ENCODE assay signal across 17 cellular contexts in the genomic region with DNA sequence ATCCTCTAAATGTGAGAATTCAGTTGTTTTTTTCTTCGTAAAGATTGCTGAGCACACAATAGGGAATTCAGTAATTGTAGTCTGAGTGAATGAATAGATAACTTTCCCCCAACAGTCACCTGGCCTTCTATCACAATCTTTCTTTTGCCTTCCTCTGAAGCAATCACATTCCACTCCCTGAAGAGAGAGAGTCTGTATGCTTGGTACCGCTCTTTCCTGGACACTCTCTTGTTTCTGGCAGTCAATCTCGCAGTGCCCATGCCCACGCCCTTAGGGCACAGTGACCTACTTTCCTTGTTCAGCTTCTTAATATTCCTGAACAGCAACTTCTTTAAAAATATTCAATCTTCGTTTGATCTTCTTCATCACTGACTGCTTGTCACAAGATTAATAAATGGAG.
DNase-seq lines count a peak whose midpoint lies in the region; ATAC-seq and TF ChIP-seq lines count a peak whose summit lies in the region.
"Had no signal": no experiment of that assay in that cellular context is flagged by ENCODE, and none has a peak within 500 bp of the region (broad histone marks: within the 10 kb centered on the region; RNA-seq: fewer than 3 reads in every experiment).

No MANE protein-coding gene starts in this region.

- DNase-seq in Calu3, result no peak
- DNase-seq in brain microvascular endothelial cell, result no peak
- no peak for DNase-seq in Right ventricle myocardium superior
- no peak for DNase-seq in neural progenitor cell (ENCODE audit: low spot score)
- DNase-seq in activated CD8-positive, alpha-beta T cell treated with anti-CD3 and anti-CD28 coated beads, Interleukin-2, amount 10 ng/mL, durations not matched to agents 7 days and 5 days, result no peak
- DNase-seq in GOT3 (lab: John Stamatoyannopoulos, UW), result no peak
- DNase-seq in AG08395 (ENCODE audit: low spot score), result no peak
- DNase-seq: ACHN; activated CD4-positive, alpha-beta T cell treated with anti-CD3 and anti-CD28 coated beads, Interleukin-2, amount 50 U/mL, for 48 hours; activated T-cell treated with anti-CD3 and anti-CD28 coated beads, Interleukin-2, amount 50 U/mL, for 72 hours; NCI-H146; NCI-H345 had no signal

- H3K36me3 Mint-ChIP-seq in Calu3 (ENCODE audit: insufficient read depth, unreplicated experiment) (no peaks in the 10 kb centered on the region), neural progenitor cell (peaks cover 9% of the 10 kb centered on the region)
- H3K36me3 Mint-ChIP-seq in activated CD8-positive, alpha-beta T cell treated with anti-CD3 and anti-CD28 coated beads, Interleukin-2, amount 10 ng/mL, durations not matched to agents 7 days and 5 days (ENCODE audit: low read depth), result no peaks in the 10 kb centered on the region

- intact Hi-C loops in Calu3 (cut with micrococcal nuclease; ENCODE audit: unreplicated experiment), result no loop called here
- intact Hi-C loops in Right ventricle myocardium superior (cut with DNase I), result no loop called here

- TF ChIP-seq CTCF in Calu3 (IDR thresholded peaks at IDR 0.05; ENCODE audit: unreplicated experiment) (no peak), brain microvascular endothelial cell (IDR thresholded peaks at IDR 0.05; ENCODE audit: low read depth, low read length, missing control alignments) (no peak), neural progenitor cell (IDR thresholded peaks at IDR 0.05) (no peak)

- H3K79me2 ChIP-seq in neural progenitor cell (ENCODE audit: low read depth), result no peaks in the 10 kb centered on the region

- CTCF ChIA-PET in Calu3 (lab: Charles Lee), result interaction anchor here (2.2 kb wide), 1 partner anchor 10 kb away, joined by 6 read pairs; no protein-coding TSS in a partner anchor
- CTCF ChIA-PET in activated CD8-positive, alpha-beta T cell treated with anti-CD3 and anti-CD28 coated beads, Interleukin-2, amount 10 ng/mL, durations not matched to agents 7 days and 5 days (lab: Charles Lee), result interaction anchor here (1.4 kb wide), 1 partner anchor 14 kb away, joined by 10 read pairs; no protein-coding TSS in a partner anchor

- H3K4me3 ChIP-seq in brain microvascular endothelial cell (ENCODE audit: low read depth, low read length) (no peak overlapping the region), neural progenitor cell (no peak overlapping the region)
- H3K4me3 ChIP-seq: GM12878, lung, right lobe of liver had no signal

- peak overlapping the region; percentile 85 for H3K27ac ChIP-seq in brain microvascular endothelial cell
- no peak overlapping the region for H3K27ac ChIP-seq in neural progenitor cell
- H3K27ac ChIP-seq: right lobe of liver had no signal

- H3K27me3 ChIP-seq in brain microvascular endothelial cell (replicated peaks) (no peaks in the 10 kb centered on the region), neural progenitor cell (no peaks in the 10 kb centered on the region)
- H3K27me3 ChIP-seq: right lobe of liver had no signal

- H3K27me3 Mint-ChIP-seq in Calu3 (ENCODE audit: unreplicated experiment) (no peaks in the 10 kb centered on the region), neural progenitor cell (ENCODE audit: insufficient read depth, low read depth) (no peaks in the 10 kb centered on the region)
- no peaks in the 10 kb centered on the region for H3K27me3 Mint-ChIP-seq in activated CD8-positive, alpha-beta T cell treated with anti-CD3 and anti-CD28 coated beads, Interleukin-2, amount 10 ng/mL, durations not matched to agents 7 days and 5 days (ENCODE audit: low read depth)

- H3K4me2 ChIP-seq in neural progenitor cell, result no peak overlapping the region

- peak overlapping the region; percentile 71 for H3K27ac Mint-ChIP-seq in Calu3 (ENCODE audit: unreplicated experiment)
- peak overlapping the region; percentile 90 for H3K27ac Mint-ChIP-seq in neural progenitor cell
- H3K27ac Mint-ChIP-seq in activated CD8-positive, alpha-beta T cell treated with anti-CD3 and anti-CD28 coated beads, Interleukin-2, amount 10 ng/mL, durations not matched to agents 7 days and 5 days, result no peak overlapping the region
- H3K27ac Mint-ChIP-seq: activated T-cell treated with anti-CD3 and anti-CD28 coated beads, Interleukin-2, amount 50 U/mL, for 72 hours had no signal

- POLR2A ChIA-PET in activated CD8-positive, alpha-beta T cell treated with anti-CD3 and anti-CD28 coated beads, Interleukin-2, amount 10 ng/mL, durations not matched to agents 7 days and 5 days (lab: Charles Lee), result no interaction called here

- no peaks in the 10 kb centered on the region for H3K36me3 ChIP-seq in brain microvascular endothelial cell (replicated peaks)
- H3K36me3 ChIP-seq in neural progenitor cell, result no peaks in the 10 kb centered on the region
- H3K36me3 ChIP-seq: right lobe of liver, thoracic aorta had no signal

- no peak overlapping the region for H3K9ac ChIP-seq in neural progenitor cell

- no peaks in the 10 kb centered on the region for H4K20me1 ChIP-seq in neural progenitor cell (ENCODE audit: low read depth)

- no TSS peak for BruUV-seq in Calu3 (replicated peaks; lab: Mats Ljungman, UMichigan)

- H3F3A ChIP-seq in neural progenitor cell (ENCODE audit: low read depth), result peaks cover 9% of the 10 kb centered on the region

- H3K4me1 ChIP-seq in neural progenitor cell, result peaks cover 12% of the 10 kb centered on the region

- ATAC-seq in Right ventricle myocardium superior (ENCODE audit: poor library complexity), result peak; percentile 78
- no peak for ATAC-seq in activated CD8-positive, alpha-beta T cell treated with anti-CD3 and anti-CD28 coated beads, Interleukin-2, amount 10 ng/mL, durations not matched to agents 7 days and 5 days
- no peak for ATAC-seq in GM18907 (IDR thresholded peaks at IDR 0.05; ENCODE audit: unreplicated experiment)
- ATAC-seq: activated T-cell treated with anti-CD3 and anti-CD28 coated beads, Interleukin-2, amount 50 U/mL, for 72 hours; GM12878 had no signal

- no peak overlapping the region for H3K4me3 Mint-ChIP-seq in Calu3 (ENCODE audit: low read depth, unreplicated experiment)
- H3K4me3 Mint-ChIP-seq in neural progenitor cell, result no peak overlapping the region
- H3K4me3 Mint-ChIP-seq in activated CD8-positive, alpha-beta T cell treated with anti-CD3 and anti-CD28 coated beads, Interleukin-2, amount 10 ng/mL, durations not matched to agents 7 days and 5 days, result no peak overlapping the region
- H3K4me3 Mint-ChIP-seq: activated T-cell treated with anti-CD3 and anti-CD28 coated beads, Interleukin-2, amount 50 U/mL, for 72 hours had no signal

- H2AFZ ChIP-seq in neural progenitor cell (replicated peaks), result no peak overlapping the region

- no peaks in the 10 kb centered on the region for H3K9me3 Mint-ChIP-seq in Calu3 (ENCODE audit: low read depth, unreplicated experiment)
- no peaks in the 10 kb centered on the region for H3K9me3 Mint-ChIP-seq in neural progenitor cell
- no peaks in the 10 kb centered on the region for H3K9me3 Mint-ChIP-seq in activated CD8-positive, alpha-beta T cell treated with anti-CD3 and anti-CD28 coated beads, Interleukin-2, amount 10 ng/mL, durations not matched to agents 7 days and 5 days (ENCODE audit: insufficient read depth)
- H3K9me3 Mint-ChIP-seq: activated T-cell treated with anti-CD3 and anti-CD28 coated beads, Interleukin-2, amount 50 U/mL, for 72 hours had no signal

- H3K4me1 Mint-ChIP-seq in Calu3 (ENCODE audit: low read depth, unreplicated experiment), result peaks cover 23% of the 10 kb centered on the region
- peaks cover 25% of the 10 kb centered on the region for H3K4me1 Mint-ChIP-seq in neural progenitor cell
- no peaks in the 10 kb centered on the region for H3K4me1 Mint-ChIP-seq in activated CD8-positive, alpha-beta T cell treated with anti-CD3 and anti-CD28 coated beads, Interleukin-2, amount 10 ng/mL, durations not matched to agents 7 days and 5 days (ENCODE audit: low read depth)

- in situ Hi-C loops in brain microvascular endothelial cell (cut with HindIII; ENCODE audit: low pct_ligation_motif_present, low sequenced_read_pairs), result loop anchor here (25.0 kb wide), 1 partner anchor 149 kb away; no protein-coding TSS in a partner anchor

- H3K9me3 ChIP-seq in neural progenitor cell (ENCODE audit: low read depth), result no peaks in the 10 kb centered on the region
- H3K9me3 ChIP-seq: right lobe of liver, thoracic aorta had no signal
